In genomic region chr3:124439586-124439985, GRCh38 we compare ENCODE assay signal across 1 cellular context.
TF ChIP-seq lines count a peak whose summit lies in the region.

No MANE protein-coding gene starts in this region.

TF ChIP-seq in GM23338, 12 proteins besides CTCF, POLR2A, EP300 and RAD21 (continued from another document):
- TF ChIP-seq REST (IDR thresholded peaks at IDR 0.05; ENCODE audit: unreplicated experiment) = no peak
- no peak for TF ChIP-seq POLR2AphosphoS5 (IDR thresholded peaks at IDR 0.05; ENCODE audit: low read depth)
- no peak for TF ChIP-seq ZNF331 (CRISPR knock-in tag; IDR thresholded peaks at IDR 0.05; ENCODE audit: low read depth)
